ENCODE assay signal across 16 cellular contexts in the genomic region with DNA sequence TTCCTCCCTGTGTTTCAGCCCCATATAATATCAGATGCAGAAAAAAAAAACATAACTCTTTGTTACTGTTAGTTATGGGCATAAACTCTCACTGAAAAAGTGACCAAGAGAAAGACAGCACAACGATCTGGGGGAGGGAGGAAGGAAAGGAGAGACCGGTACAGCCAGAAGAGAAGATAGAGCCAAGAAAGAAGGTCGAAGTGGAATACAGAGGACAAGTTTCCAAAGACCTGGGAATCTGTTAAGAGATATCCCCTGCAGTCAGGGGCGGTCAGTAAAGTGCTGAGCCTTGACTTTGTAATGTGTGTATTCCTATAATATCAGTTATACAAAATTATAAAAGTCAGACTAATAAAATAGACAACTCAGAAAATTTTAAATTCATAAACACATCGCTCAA. TPM values are rescaled to one million over a fixed set of nuclear protein-coding genes. Genes with fewer than 3 reads are reported as not detected.
A peak's percentile ranks its signal among the peaks of the same experiment; 100 is the strongest.
DNase-seq lines count a peak whose midpoint lies in the region; ATAC-seq, FAIRE-seq and TF ChIP-seq lines count a peak whose summit lies in the region.
"Had no signal": no experiment of that assay in that cellular context is flagged by ENCODE, and none has a peak within 500 bp of the region (broad histone marks: within the 10 kb centered on the region; RNA-seq: fewer than 3 reads in every experiment).

No MANE protein-coding gene starts in this region.

- TF ChIP-seq CTCF in heart left ventricle (IDR thresholded peaks at IDR 0.05) (no peak), endothelial cell of umbilical vein (IDR thresholded peaks at IDR 0.05; ENCODE audit: extremely low read depth in 1 of 2, insufficient read depth in 1 of 2, low read depth in 1 of 2, low read length in 2 of 2) (no peak), neural progenitor cell (IDR thresholded peaks at IDR 0.05) (no peak), vagina (IDR thresholded peaks at IDR 0.05) (no peak)

- H3K79me2 ChIP-seq in endothelial cell of umbilical vein (ENCODE audit: control insufficient read depth, insufficient read depth, low read length) (peaks cover 26% of the 10 kb centered on the region), neural progenitor cell (ENCODE audit: low read depth) (peaks cover 66% of the 10 kb centered on the region)

- H3K4me3 Mint-ChIP-seq in neural progenitor cell: no peak overlapping the region
- H3K4me3 Mint-ChIP-seq: IgD-negative memory B cell had no signal

- H4K20me1 ChIP-seq in endothelial cell of umbilical vein (replicated peaks; ENCODE audit: control insufficient read depth, extremely low read depth, insufficient read depth, low read length) (no peaks in the 10 kb centered on the region), neural progenitor cell (ENCODE audit: low read depth) (no peaks in the 10 kb centered on the region)

- peaks cover 52% of the 10 kb centered on the region for H3K27me3 Mint-ChIP-seq in neural progenitor cell (ENCODE audit: insufficient read depth, low read depth)

- POLR2A ChIA-PET in endothelial cell of umbilical vein (lab: Charles Lee): no interaction called here

- H3K27me3 ChIP-seq in heart left ventricle: peaks cover 6 to 66% (median 32%) of the 10 kb centered on the region in 9 donors
- H3K27me3 ChIP-seq in right cardiac atrium (ENCODE audit: control insufficient read depth, insufficient read depth): no peaks in the 10 kb centered on the region
- H3K27me3 ChIP-seq in endothelial cell of umbilical vein (ENCODE audit: control insufficient read depth in 2 of 2, insufficient read depth in 2 of 2, low read length in 2 of 2): no peaks in the 10 kb centered on the region
- H3K27me3 ChIP-seq in neural progenitor cell: peaks cover 72% of the 10 kb centered on the region
- no peaks in the 10 kb centered on the region for H3K27me3 ChIP-seq in vagina

- H3F3A ChIP-seq in neural progenitor cell (ENCODE audit: low read depth): peaks cover 18% of the 10 kb centered on the region

- DNase-seq in heart left ventricle: no peak
- no peak for DNase-seq in right cardiac atrium
- peak; percentile 66 for DNase-seq in endothelial cell of umbilical vein (ENCODE audit: low read depth, low spot score)
- no peak for DNase-seq in neural progenitor cell (ENCODE audit: low spot score)
- no peak for DNase-seq in vagina (ENCODE audit: extremely low spot score in 2 of 2)
- DNase-seq in NCI-H1417 treated with DMSO at 0.1 percent for 48 hours (lab: John Stamatoyannopoulos, UW): no peak
- no peak for DNase-seq in activated T-cell treated with anti-CD3 and anti-CD28 coated beads, Interleukin-2, amount 50 U/mL, for 48 hours
- DNase-seq: DMS 273 treated with DMSO at 0.1 percent for 48 hours, GM23248 had no signal

- dilution Hi-C loops in endothelial cell of umbilical vein (cut with MboI; ENCODE audit: extremely low pct_ligation_motif_present, low sequenced_read_pairs): loop anchor here (25.0 kb wide), 1 partner anchor 200 kb away; no protein-coding TSS in a partner anchor

- H3K27ac Mint-ChIP-seq in neural progenitor cell: no peak overlapping the region
- H3K27ac Mint-ChIP-seq: CD14-positive monocyte, IgD-negative memory B cell had no signal

- H3K36me3 Mint-ChIP-seq in neural progenitor cell: no peaks in the 10 kb centered on the region
- H3K36me3 Mint-ChIP-seq: IgD-negative memory B cell had no signal

- WGBS in heart left ventricle, 4 donors: 44 to 57% (median 49%) methylated on average over 5 of the region's 5 CpGs
- WGBS in right cardiac atrium: 46% methylated on average over 5 of the region's 5 CpGs

- intact Hi-C loops in heart left ventricle (cut with DNase I): loop anchor here in 4 of 10 donors (10.0 kb wide), 2 partner anchors 397 to 507 kb away; no protein-coding TSS in a partner anchor
- intact Hi-C loops in right cardiac atrium (cut with DNase I): loop anchor here in 1 of 4 donors (10.0 kb wide), 1 partner anchor 497 kb away; no protein-coding TSS in a partner anchor
- intact Hi-C loops in endothelial cell of umbilical vein (cut with micrococcal nuclease): loop anchor here (10.0 kb wide), 1 partner anchor 717 kb away; no protein-coding TSS in a partner anchor
- intact Hi-C loops in vagina (cut with DNase I): no loop called here

- H2AFZ ChIP-seq in endothelial cell of umbilical vein (ENCODE audit: low read depth, low read length) (peak overlapping the region; percentile 70), neural progenitor cell (replicated peaks) (no peak overlapping the region)
- H2AFZ ChIP-seq: GM23248 had no signal

- H3K4me1 ChIP-seq in heart left ventricle: peaks cover 0 to 17% (median 1%) of the 10 kb centered on the region in 12 donors
- no peaks in the 10 kb centered on the region for H3K4me1 ChIP-seq in right cardiac atrium (ENCODE audit: control insufficient read depth, insufficient read depth, low read length)
- peaks cover 19% of the 10 kb centered on the region for H3K4me1 ChIP-seq in endothelial cell of umbilical vein (ENCODE audit: control insufficient read depth, extremely low read depth, insufficient read depth, low read length)
- H3K4me1 ChIP-seq in neural progenitor cell: peaks cover 47% of the 10 kb centered on the region
- H3K4me1 ChIP-seq in vagina: peaks cover 18% of the 10 kb centered on the region

- H3K36me3 ChIP-seq in heart left ventricle (no peaks in the 10 kb centered on the region), endothelial cell of umbilical vein (ENCODE audit: control insufficient read depth in 2 of 2, extremely low read depth in 1 of 2, insufficient read depth in 2 of 2, low read length in 2 of 2) (no peaks in the 10 kb centered on the region), neural progenitor cell (no peaks in the 10 kb centered on the region), vagina (no peaks in the 10 kb centered on the region)

- no peak for ATAC-seq in heart left ventricle
- ATAC-seq in right cardiac atrium: no peak
- ATAC-seq in activated CD4-positive, CD25-positive, alpha-beta regulatory T cell treated with anti-CD3 and anti-CD28 coated beads, Interleukin-2, amount 50 U/mL, for 24 hours: no peak

- peak overlapping the region in 6 of 12 donors; percentile 4 to 72 (median 38) for H3K27ac ChIP-seq in heart left ventricle
- H3K27ac ChIP-seq in right cardiac atrium (ENCODE audit: low read length): no peak overlapping the region
- peak overlapping the region; percentile 13 for H3K27ac ChIP-seq in endothelial cell of umbilical vein (ENCODE audit: insufficient read depth, low read depth, low read length)
- H3K27ac ChIP-seq in neural progenitor cell: no peak overlapping the region
- peak overlapping the region; percentile 45 for H3K27ac ChIP-seq in vagina
- H3K27ac ChIP-seq: 22Rv1, GM23248 had no signal

- CTCF ChIA-PET in endothelial cell of umbilical vein (lab: Charles Lee): interaction anchor here (1.1 to 12.9 kb wide), 6 partner anchors 8 to 315 kb away, joined by 3 to 636 read pairs (median 8); no protein-coding TSS in a partner anchor

- BruUV-seq in endothelial cell of umbilical vein (replicated peaks; lab: Mats Ljungman, UMichigan): no TSS peak

- no peak for FAIRE-seq in endothelial cell of umbilical vein (lab: Jason Lieb, UNC)
- FAIRE-seq: H54 had no signal

- H3K9me1 ChIP-seq in endothelial cell of umbilical vein (replicated peaks; ENCODE audit: control insufficient read depth, extremely low read depth, insufficient read depth, low read length): no peaks in the 10 kb centered on the region

- H3K9me3 Mint-ChIP-seq in neural progenitor cell: peaks cover 7% of the 10 kb centered on the region
- H3K9me3 Mint-ChIP-seq: IgD-negative memory B cell had no signal

- H3K4me1 Mint-ChIP-seq in neural progenitor cell: peaks cover 4% of the 10 kb centered on the region

- peak overlapping the region in 8 of 12 donors; percentile 10 to 73 (median 37) for H3K4me3 ChIP-seq in heart left ventricle
- H3K4me3 ChIP-seq in right cardiac atrium (ENCODE audit: low read length): no peak overlapping the region
- H3K4me3 ChIP-seq in endothelial cell of umbilical vein (replicated peaks in 1 of 3; ENCODE audit: insufficient read depth in 1 of 3, low read depth in 1 of 3, low read length in 3 of 3): peak overlapping the region in 1 of 3 experiments; percentile 92
- no peak overlapping the region for H3K4me3 ChIP-seq in neural progenitor cell
- peak overlapping the region in 1 of 2 donors; percentile 11 for H3K4me3 ChIP-seq in vagina
- H3K4me3 ChIP-seq: GM23248 had no signal

- H3K9me3 ChIP-seq in heart left ventricle: no peaks in the 10 kb centered on the region
- no peaks in the 10 kb centered on the region for H3K9me3 ChIP-seq in right cardiac atrium (ENCODE audit: control insufficient read depth, low read length)
- H3K9me3 ChIP-seq in endothelial cell of umbilical vein (replicated peaks; ENCODE audit: control insufficient read depth, insufficient read depth, low read length): no peaks in the 10 kb centered on the region
- no peaks in the 10 kb centered on the region for H3K9me3 ChIP-seq in neural progenitor cell (ENCODE audit: low read depth)
- no peaks in the 10 kb centered on the region for H3K9me3 ChIP-seq in vagina

- TF ChIP-seq POLR2A in heart left ventricle (IDR thresholded peaks at IDR 0.05) (no peak), endothelial cell of umbilical vein (IDR thresholded peaks at IDR 0.05; ENCODE audit: low read depth, low read length) (no peak), vagina (IDR thresholded peaks at IDR 0.05) (no peak)

- peak overlapping the region; percentile 79 for H3K9ac ChIP-seq in endothelial cell of umbilical vein (replicated peaks; ENCODE audit: extremely low read depth, insufficient read depth, low read length)
- H3K9ac ChIP-seq in neural progenitor cell: no peak overlapping the region
- H3K9ac ChIP-seq: GM23248 had no signal

- H3K4me2 ChIP-seq in endothelial cell of umbilical vein (ENCODE audit: insufficient read depth, low read length) (peak overlapping the region; percentile 100), neural progenitor cell (peak overlapping the region; percentile 89)

TF ChIP-seq in endothelial cell of umbilical vein, 7 proteins besides CTCF, POLR2A, EP300 and RAD21 (continues in another document):
- TF ChIP-seq EZH2 (IDR thresholded peaks at IDR 0.05; ENCODE audit: borderline replicate concordance, low read depth, low read length, severe bottlenecking): no peak
- TF ChIP-seq JUN (IDR thresholded peaks at IDR 0.05; ENCODE audit: borderline replicate concordance, insufficient read depth, insufficient read length, low read depth): no peak

RNA-seq across cellular contexts. Expression of gene ALDH1A2, which starts 3.3 kb away (rescaled TPM):
- total RNA-seq in heart left ventricle (10 to 100 TPM in 4 of 9 donors, 1 to 10 TPM in 5; 3.6 to 63.3 (median 7.1) TPM), right cardiac atrium (10 to 100 TPM; 53.2 to 71.0 (median 64.6) TPM), endothelial cell of umbilical vein (11.7 and 34.9 TPM in 2 replicates), neural progenitor cell (ENCODE audit: low replicate concordance) (30.8 and 52.5 TPM in 2 replicates), vagina (22.1 TPM)
- polyA plus RNA-seq in heart left ventricle (1 to 10 TPM; 1.9 to 2.9 TPM), right cardiac atrium (14.7 TPM), endothelial cell of umbilical vein (14.8 and 16.3 TPM in 2 replicates)
- 16.9 and 19.0 TPM in 2 replicates for polyA plus RNA-seq in endothelial cell of umbilical vein (2011; cell fraction: cytosol; rRNA removed)
- 20.0 and 21.5 TPM in 2 replicates for polyA plus RNA-seq in endothelial cell of umbilical vein (2011; cell fraction: nucleus; rRNA removed)
- 7.6 and 27.2 TPM in 2 replicates for polyA plus RNA-seq in endothelial cell of umbilical vein (2012)
- 26.4 and 32.6 TPM in 2 replicates for polyA minus RNA-seq in endothelial cell of umbilical vein
- not detected for polyA minus RNA-seq in endothelial cell of umbilical vein (2011; cell fraction: cytosol; rRNA and poly(A)+ RNA removed)
- 18.4 and 19.8 TPM in 2 replicates for polyA minus RNA-seq in endothelial cell of umbilical vein (2011; cell fraction: nucleus; rRNA and poly(A)+ RNA removed)
- total RNA-seq: Daoy, HT1080 had no signal
- polyA plus RNA-seq: IgD-negative memory B cell had no signal

Comparison
In these comparisons a context has a peak if more than half of its experiments do, and no peak if none do; other contexts are left out.
1. H3K4me3 ChIP-seq: peak in heart left ventricle (8 of 12); none in right cardiac atrium (single experiment) and neural progenitor cell (single experiment).
2. H3K27ac ChIP-seq: peak in endothelial cell of umbilical vein (single experiment) and vagina (single experiment); none in right cardiac atrium (single experiment) and neural progenitor cell (single experiment).